10 cellular contexts compared by ENCODE assay signal in genomic region chr11:13207270-13207664, GRCh38.
DNase-seq lines count a peak whose midpoint lies in the region; ATAC-seq, FAIRE-seq and TF ChIP-seq lines count a peak whose summit lies in the region.
"Had no signal": no experiment of that assay in that cellular context is flagged by ENCODE, and none has a peak within 500 bp of the region (broad histone marks: within the 10 kb centered on the region; RNA-seq: fewer than 3 reads in every experiment).

No MANE protein-coding gene starts in this region.

- FAIRE-seq in kidney (lab: Jason Lieb, UNC), result no peak
- FAIRE-seq: D721Med had no signal

- no peaks in the 10 kb centered on the region for H3K4me1 ChIP-seq in kidney (ENCODE audit: control insufficient read depth in 1 of 2, insufficient read depth in 1 of 2, low read depth in 1 of 2, low read length in 2 of 2)

- no peaks in the 10 kb centered on the region for H3K9me3 Mint-ChIP-seq in activated T-cell treated with anti-CD3 and anti-CD28 coated beads, Interleukin-2, amount 50 U/mL, for 72 hours
- H3K9me3 Mint-ChIP-seq in activated naive CD8-positive, alpha-beta T cell treated with anti-CD3 and anti-CD28 coated beads, Interleukin-2, amount 50 U/mL, for 24 hours, result no peaks in the 10 kb centered on the region

- no peak for ATAC-seq in activated T-cell treated with anti-CD3 and anti-CD28 coated beads, Interleukin-2, amount 50 U/mL, for 72 hours (replicated peaks in 1 of 2)
- no peak for ATAC-seq in activated naive CD8-positive, alpha-beta T cell treated with anti-CD3 and anti-CD28 coated beads, Interleukin-2, amount 50 U/mL, for 24 hours

- no peaks in the 10 kb centered on the region for H3K36me3 Mint-ChIP-seq in activated T-cell treated with anti-CD3 and anti-CD28 coated beads, Interleukin-2, amount 50 U/mL, for 72 hours (ENCODE audit: insufficient read depth in 2 of 2)
- H3K36me3 Mint-ChIP-seq in activated naive CD8-positive, alpha-beta T cell treated with anti-CD3 and anti-CD28 coated beads, Interleukin-2, amount 50 U/mL, for 24 hours (ENCODE audit: low read depth), result no peaks in the 10 kb centered on the region

- no peak for DNase-seq in activated T-cell treated with anti-CD3 and anti-CD28 coated beads, Interleukin-2, amount 50 U/mL, for 72 hours
- DNase-seq in activated T-cell treated with anti-CD3 and anti-CD28 coated beads for 4 hours, result no peak
- no peak for DNase-seq in activated naive CD8-positive, alpha-beta T cell treated with anti-CD3 and anti-CD28 coated beads, Interleukin-2, amount 50 U/mL, for 24 hours
- DNase-seq in kidney, result no peak
- no peak for DNase-seq in stimulated activated CD4-positive, alpha-beta T cell treated with anti-CD3 and anti-CD28 coated beads, Interleukin-12 subunit alpha, Interleukin-12 subunit beta, amount 100 ng/mL, for 4 hours
- no peak for DNase-seq in RKO (ENCODE audit: low spot score)
- DNase-seq in COR-L47 (lab: John Stamatoyannopoulos, UW), result no peak
- DNase-seq: NCI-H524 treated with DMSO at 0.1 percent for 48 hours had no signal

- TF ChIP-seq CTCF in kidney (IDR thresholded peaks at IDR 0.05; ENCODE audit: borderline replicate concordance, extremely low read depth, insufficient read depth), result peak; percentile 3

- H3K9me3 ChIP-seq in kidney (ENCODE audit: control insufficient read depth in 1 of 2, low read length in 2 of 2), result no peaks in the 10 kb centered on the region

- H3K27ac Mint-ChIP-seq in activated T-cell treated with anti-CD3 and anti-CD28 coated beads, Interleukin-2, amount 50 U/mL, for 72 hours, result peak overlapping the region; percentile 52
- no peak overlapping the region for H3K27ac Mint-ChIP-seq in activated naive CD8-positive, alpha-beta T cell treated with anti-CD3 and anti-CD28 coated beads, Interleukin-2, amount 50 U/mL, for 24 hours

- peaks cover 41% of the 10 kb centered on the region for H3K4me1 Mint-ChIP-seq in activated T-cell treated with anti-CD3 and anti-CD28 coated beads, Interleukin-2, amount 50 U/mL, for 72 hours (ENCODE audit: low read depth)
- H3K4me1 Mint-ChIP-seq in activated naive CD8-positive, alpha-beta T cell treated with anti-CD3 and anti-CD28 coated beads, Interleukin-2, amount 50 U/mL, for 24 hours, result peaks cover 33% of the 10 kb centered on the region

- intact Hi-C loops in kidney (cut with DNase I), result no loop called here

- H3K27me3 Mint-ChIP-seq in activated T-cell treated with anti-CD3 and anti-CD28 coated beads, Interleukin-2, amount 50 U/mL, for 72 hours (ENCODE audit: low read depth), result peaks cover 13% of the 10 kb centered on the region
- H3K27me3 Mint-ChIP-seq in activated naive CD8-positive, alpha-beta T cell treated with anti-CD3 and anti-CD28 coated beads, Interleukin-2, amount 50 U/mL, for 24 hours, result peaks cover 2% of the 10 kb centered on the region

- H3K36me3 ChIP-seq in kidney (ENCODE audit: control insufficient read depth in 1 of 2, insufficient read depth in 2 of 2, low read length in 2 of 2), result no peaks in the 10 kb centered on the region

- no peak overlapping the region for H3K9ac ChIP-seq in kidney (ENCODE audit: low read length in 2 of 2)

- no peak overlapping the region for H3K4me3 ChIP-seq in kidney (ENCODE audit: low read length in 2 of 2)

- peak overlapping the region; percentile 86 to 90 for H3K4me3 Mint-ChIP-seq in activated T-cell treated with anti-CD3 and anti-CD28 coated beads, Interleukin-2, amount 50 U/mL, for 72 hours
- H3K4me3 Mint-ChIP-seq in activated naive CD8-positive, alpha-beta T cell treated with anti-CD3 and anti-CD28 coated beads, Interleukin-2, amount 50 U/mL, for 24 hours, result peak overlapping the region; percentile 74

- H3K27ac ChIP-seq in kidney (ENCODE audit: low read depth in 2 of 2, low read length in 2 of 2) (no peak overlapping the region), temporal lobe (ENCODE audit: low read depth, low read length) (peak overlapping the region; percentile 51)
